In the genomic region with DNA sequence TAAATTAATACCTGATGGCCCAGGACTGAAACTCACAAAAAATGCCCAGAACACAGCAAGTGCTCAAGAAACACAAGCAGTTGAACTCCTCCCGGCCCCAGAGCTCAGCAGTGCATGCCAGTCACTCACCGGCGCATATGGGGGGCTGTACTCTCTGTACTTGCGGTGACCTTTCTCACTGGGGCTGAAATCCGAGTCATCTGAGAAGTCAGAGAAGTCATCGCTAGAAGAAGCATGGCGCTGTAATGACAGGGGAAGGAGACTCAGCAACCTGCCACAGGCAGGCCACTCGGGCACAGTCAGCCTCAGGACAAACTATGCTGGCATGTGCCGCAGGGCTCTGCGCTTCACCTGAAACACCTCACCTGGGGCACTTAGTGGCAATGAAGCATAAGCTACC, we compare ENCODE assay signal across 1 cellular context.
TF ChIP-seq lines count a peak whose summit lies in the region.

No MANE protein-coding gene starts in this region.

TF ChIP-seq in HepG2, 621 proteins besides CTCF, POLR2A, EP300 and RAD21:
- TF ChIP-seq ZNF709 (CRISPR knock-in tag; IDR thresholded peaks at IDR 0.05), result no peak
